Comparison of ENCODE assay signal across 22 cellular contexts in the genomic region with DNA sequence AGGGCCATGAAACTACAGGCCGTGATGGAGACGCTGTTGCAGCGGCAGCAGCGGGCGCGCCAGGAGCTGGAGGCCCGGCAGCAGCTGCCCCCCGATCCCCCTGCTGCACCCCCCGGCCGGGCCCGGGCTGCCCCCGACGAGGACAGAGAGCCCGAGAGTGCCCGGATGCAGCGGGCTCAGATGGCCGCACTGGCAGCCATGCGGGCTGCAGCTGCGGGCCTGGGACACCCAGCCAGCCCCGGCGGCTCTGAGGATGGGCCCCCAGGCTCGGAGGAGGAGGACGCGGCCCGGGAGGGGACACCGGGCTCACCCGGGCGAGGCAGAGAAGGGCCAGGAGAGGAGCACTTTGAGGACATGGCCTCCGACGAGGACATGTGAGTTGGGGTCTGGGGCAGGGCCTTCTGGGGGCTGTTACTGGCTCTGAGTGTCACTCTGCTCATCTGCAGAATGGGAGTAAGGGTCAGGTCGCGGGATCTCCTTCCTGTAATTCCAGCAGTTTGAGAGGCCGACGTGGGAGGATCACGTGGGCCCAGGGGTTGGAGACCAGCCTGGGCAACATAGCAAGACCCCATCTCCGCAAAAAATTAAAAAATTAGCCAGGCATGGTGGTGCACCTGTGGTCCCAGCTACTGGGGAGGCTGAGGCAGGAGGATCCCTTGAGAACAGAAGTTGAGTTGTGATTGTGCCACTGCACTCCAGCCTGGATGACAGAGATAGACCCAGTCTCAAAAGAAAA. TPM values are rescaled to one million over a fixed set of nuclear protein-coding genes. Genes with fewer than 3 reads are reported as not detected.
"Had no signal": no experiment of that assay in that cellular context is flagged by ENCODE, and none has a peak within 500 bp of the region (broad histone marks: within the 10 kb centered on the region; RNA-seq: fewer than 3 reads in every experiment).

No MANE protein-coding gene starts in this region.

- H3K27me3 ChIP-seq: brain microvascular endothelial cell, left lung, pancreas, testis had no signal

- FAIRE-seq: colon, keratinocyte, pancreas had no signal

- H3K9me3 ChIP-seq: left lung, pancreas, testis had no signal

- DNase-seq: activated CD4-positive, alpha-beta T cell treated with anti-CD3 and anti-CD28 coated beads for 1 hour; activated CD4-positive, alpha-beta T cell treated with anti-CD3 and anti-CD28 coated beads, Interleukin-2, amount 50 U/mL, for 48 hours; activated gamma-delta T cell treated with Interleukin-2 at 50 U/mL for 16 hours; brain microvascular endothelial cell; central memory CD4-positive, alpha-beta T cell; erythroblast; foreskin melanocyte; glutamatergic neuron; hypothalamus; left lung; pancreas; stimulated activated CD4-positive, alpha-beta T cell treated with anti-CD3 and anti-CD28 coated beads, Interleukin-4, amount 100 ng/mL, for 24 hours; testis had no signal

- H3K36me3 ChIP-seq: pancreas had no signal

- H3K27ac ChIP-seq: brain microvascular endothelial cell, pancreas, testis had no signal

- H3K27ac Mint-ChIP-seq: stimulated activated effector memory CD8-positive, alpha-beta T cell treated with anti-CD3 and anti-CD28 coated beads, Interleukin-12 subunit alpha, Interleukin-12 subunit beta, amount 100 ng/mL, for 72 hours; T-helper 1 cell treated with Interleukin-12 subunit alpha and Interleukin-12 subunit beta and Interleukin-4 antibody, amounts not matched to agents 30 μg/mL and 1 μg/mL, for 36 hours had no signal

- H3K4me2 ChIP-seq: smooth muscle cell had no signal

- H3K9me3 Mint-ChIP-seq: stimulated activated effector memory CD8-positive, alpha-beta T cell treated with anti-CD3 and anti-CD28 coated beads, Interleukin-12 subunit alpha, Interleukin-12 subunit beta, amount 100 ng/mL, for 72 hours; T-helper 1 cell treated with Interleukin-12 subunit alpha and Interleukin-12 subunit beta and Interleukin-4 antibody, amounts not matched to agents 30 μg/mL and 1 μg/mL, for 36 hours had no signal

- ATAC-seq: pancreas; sciatic nerve; stimulated activated effector memory CD8-positive, alpha-beta T cell treated with anti-CD3 and anti-CD28 coated beads, Interleukin-12 subunit alpha, Interleukin-12 subunit beta, amount 100 ng/mL, for 72 hours had no signal

- H3K4me3 ChIP-seq: left lung, pancreas, smooth muscle cell, testis had no signal

RNA-seq across cellular contexts. Expression of gene KISS1R, which starts 12.6 kb away (rescaled TPM):
- total RNA-seq: lung microvascular endothelial cell, myocyte, sciatic nerve, smooth muscle cell, testis, ureter had no signal
- polyA plus RNA-seq: keratinocyte had no signal

RNA-seq across cellular contexts. Expression of gene RNU6-9, which starts 36.4 kb away (rescaled TPM):
- total RNA-seq: left lung, lung microvascular endothelial cell, myocyte, pancreas, sciatic nerve, smooth muscle cell, testis, ureter had no signal
- polyA plus RNA-seq: keratinocyte, pancreas, smooth muscle cell had no signal
